Comparison of ENCODE assay signal across 19 cellular contexts in genomic region chr2:44450082-44450481, GRCh38.
"Had no signal": no experiment of that assay in that cellular context is flagged by ENCODE, and none has a peak within 500 bp of the region (broad histone marks: within the 10 kb centered on the region; RNA-seq: fewer than 3 reads in every experiment).

No MANE protein-coding gene starts in this region.

- ATAC-seq: effector memory CD8-positive, alpha-beta T cell; gastroesophageal sphincter; left lung; lower lobe of right lung; natural killer cell treated with Interleukin-12 subunit alpha and Interleukin-12 subunit beta and Interleukin-15 and Interleukin-18, amount 100 ng/mL, for 72 hours; psoas muscle; sciatic nerve; stimulated activated memory B cell treated with anti-CD40 and anti-IgM and Interleukin-4, amounts not matched to agents 10 μg/mL and 1 μg/mL and 100 μg/mL, for 72 hours; upper lobe of right lung had no signal

- H3K4me1 ChIP-seq: esophagus squamous epithelium, gastroesophageal sphincter, left lung, lower lobe of right lung, psoas muscle, tibial artery, upper lobe of right lung had no signal

- H3K36me3 ChIP-seq: esophagus squamous epithelium, lower lobe of right lung, neutrophil, tibial artery, upper lobe of right lung had no signal

- H3K4me3 ChIP-seq: esophagus squamous epithelium, gastroesophageal sphincter, left lung, lower lobe of right lung, psoas muscle, spleen, tibial artery, upper lobe of right lung had no signal

- H3K27me3 ChIP-seq: esophagus squamous epithelium, gastroesophageal sphincter, left lung, neutrophil, spleen, tibial artery, upper lobe of right lung had no signal

- H3K27ac ChIP-seq: esophagus squamous epithelium, gastroesophageal sphincter, left lung, lower lobe of right lung, neutrophil, psoas muscle, spleen, tibial artery, upper lobe of right lung had no signal

- H3K9me3 ChIP-seq: esophagus squamous epithelium, left lung, lower lobe of right lung, neutrophil, psoas muscle, tibial artery, upper lobe of right lung had no signal

- DNase-seq: effector memory CD8-positive, alpha-beta T cell; esophagus squamous epithelium; foreskin fibroblast; glutamatergic neuron; islet precursor cell; left lung; lower lobe of right lung; psoas muscle; spleen; stimulated activated CD4-positive, alpha-beta T cell treated with anti-CD3 and anti-CD28 coated beads, Interleukin-15, amount 100 ng/mL, for 24 hours; stimulated activated CD4-positive, alpha-beta T cell treated with anti-CD3 and anti-CD28 coated beads, Interleukin-1b, Interleukin-23, amount 100 ng/mL, for 48 hours; stimulated activated CD4-positive, alpha-beta T cell treated with anti-CD3 and anti-CD28 coated beads, Interleukin-4, amount 100 ng/mL, for 24 hours; tibial artery; upper lobe of right lung had no signal
